In genomic region chr5:56938858-56939257, GRCh38 we compare ENCODE assay signal across 18 cellular contexts. TPM values are rescaled to one million over a fixed set of nuclear protein-coding genes. Genes with fewer than 3 reads are reported as not detected.
DNase-seq lines count a peak whose midpoint lies in the region; ATAC-seq and TF ChIP-seq lines count a peak whose summit lies in the region.
"Had no signal": no experiment of that assay in that cellular context is flagged by ENCODE, and none has a peak within 500 bp of the region (broad histone marks: within the 10 kb centered on the region; RNA-seq: fewer than 3 reads in every experiment).

No MANE protein-coding gene starts in this region.

- intact Hi-C loops in mucosa of descending colon (cut with DNase I, micrococcal nuclease) = no loop called here
- intact Hi-C loops in posterior cingulate gyrus (cut with DNase I) = no loop called here

- peaks cover 10% of the 10 kb centered on the region for H3K36me3 ChIP-seq in mucosa of descending colon (ENCODE audit: low read depth)

- H3K9me3 ChIP-seq in mucosa of descending colon = no peaks in the 10 kb centered on the region
- H3K9me3 ChIP-seq: A549, BLaER1 had no signal

- peak; percentile 96 for ATAC-seq in left lobe of liver
- ATAC-seq in mucosa of descending colon = peak; percentile 55
- ATAC-seq in HG02970 (IDR thresholded peaks at IDR 0.05; ENCODE audit: low FRiP score, unreplicated experiment) = no peak
- ATAC-seq: A549, GM12878, HCT116 had no signal

- H3K4me1 ChIP-seq in mucosa of descending colon (ENCODE audit: low read depth) = no peaks in the 10 kb centered on the region
- H3K4me1 ChIP-seq: A549, BLaER1 had no signal

- peak; percentile 12 for DNase-seq in EH (ENCODE audit: low read depth)
- peak; percentile 38 for DNase-seq in NCI-H146 treated with DMSO at 0.1 percent for 48 hours (lab: John Stamatoyannopoulos, UW; ENCODE audit: unreplicated experiment)
- no peak for DNase-seq in left lobe of liver (ENCODE audit: low spot score)
- no peak for DNase-seq in mucosa of descending colon
- no peak for DNase-seq in posterior cingulate gyrus
- no peak for DNase-seq in stimulated activated CD4-positive, alpha-beta T cell treated with anti-CD3 and anti-CD28 coated beads, Interleukin-4, amount 100 ng/mL, for 1 hour
- DNase-seq: CD4-positive, alpha-beta memory T cell; DMS153; DMS79; GF-D8; GOT3; H7; HFFc6 had no signal

- TF ChIP-seq CTCF in mucosa of descending colon (IDR thresholded peaks at IDR 0.05) = no peak

- no peak overlapping the region for H3K4me3 ChIP-seq in mucosa of descending colon
- H3K4me3 ChIP-seq: A549, BLaER1, GM12878 had no signal

RNA-seq across cellular contexts. Expression of gene MIER3, which starts 13.1 kb away (rescaled TPM):
- total RNA-seq in left lobe of liver (8.9 TPM), mucosa of descending colon (100 to 1,000 TPM in 2 of 3 donors, 10 to 100 TPM in 1; 95.6 to 171 (median 100) TPM)

RNA-seq across cellular contexts. Expression of gene SETD9, which starts 29.5 kb away (rescaled TPM):
- total RNA-seq in left lobe of liver = 7.1 TPM
- 10 to 100 TPM; 11.1 to 23.8 (median 18.9) TPM for total RNA-seq in mucosa of descending colon

Comparison
In these comparisons a context has a peak if more than half of its experiments do, and no peak if none do; other contexts are left out.
1. DNase-seq: peak in EH (single experiment) and NCI-H146 treated with DMSO at 0.1 percent for 48 hours (single experiment); none in left lobe of liver (single experiment), mucosa of descending colon (0 of 3), posterior cingulate gyrus (0 of 10) and stimulated activated CD4-positive, alpha-beta T cell treated with anti-CD3 and anti-CD28 coated beads, Interleukin-4, amount 100 ng/mL, for 1 hour (single experiment).